Comparison of ENCODE assay signal across 12 cellular contexts in genomic region chr2:25265802-25266201, GRCh38.
DNase-seq lines count a peak whose midpoint lies in the region; ATAC-seq and TF ChIP-seq lines count a peak whose summit lies in the region.
"Had no signal": no experiment of that assay in that cellular context is flagged by ENCODE, and none has a peak within 500 bp of the region (broad histone marks: within the 10 kb centered on the region; RNA-seq: fewer than 3 reads in every experiment).

No MANE protein-coding gene starts in this region.

- no peaks in the 10 kb centered on the region for H4K20me1 ChIP-seq in SK-N-SH (ENCODE audit: insufficient read depth)

- peak overlapping the region; percentile 79 for H3K27ac Mint-ChIP-seq in CD8-positive, alpha-beta T cell
- H3K27ac Mint-ChIP-seq: T-helper 1 cell treated with Interleukin-12 subunit alpha and Interleukin-12 subunit beta and Interleukin-4 antibody, amounts not matched to agents 30 μg/mL and 1 μg/mL, for 36 hours had no signal

- H3K9ac ChIP-seq in SK-N-SH = no peak overlapping the region

- H3K27me3 Mint-ChIP-seq in CD8-positive, alpha-beta T cell (ENCODE audit: low read depth) = no peaks in the 10 kb centered on the region

- no peak for ATAC-seq in SK-N-SH treated with all-trans-retinoic acid at 6 μM for 48 hours
- ATAC-seq in CD8-positive, alpha-beta T cell = peak; percentile 59

- 82% methylated on average over 2 of the region's 2 CpGs for WGBS in SK-N-SH (ENCODE audit: low lambda C conversion rate)

- H3K27ac ChIP-seq in SK-N-SH (ENCODE audit: low read depth in 2 of 2, low read length in 1 of 2) = no peak overlapping the region
- H3K27ac ChIP-seq in CD8-positive, alpha-beta T cell (ENCODE audit: low read depth, low read length) = no peak overlapping the region
- H3K27ac ChIP-seq: left ventricle myocardium inferior, prostate gland had no signal

- H2AFZ ChIP-seq in SK-N-SH (ENCODE audit: low read depth) = no peak overlapping the region

- no peaks in the 10 kb centered on the region for H3K9me2 ChIP-seq in SK-N-SH

- POLR2A ChIA-PET in SK-N-SH (lab: Yijun Ruan, JAX) = interaction anchor here (1.5 kb wide), 1 partner anchor 9 kb away, joined by 4 read pairs; no protein-coding TSS in a partner anchor
- POLR2A ChIA-PET in CD8-positive, alpha-beta T cell (lab: Charles Lee) = interaction anchor here (0.7 kb wide), 1 partner anchor 890 kb away, joined by 3 read pairs; no protein-coding TSS in a partner anchor

- H3K4me1 Mint-ChIP-seq in CD8-positive, alpha-beta T cell (ENCODE audit: low read depth) = peaks cover 43% of the 10 kb centered on the region

- peaks cover 0 to 3% of the 10 kb centered on the region in 2 experiments; a peak in 1 of 4 replicates for H3K4me1 ChIP-seq in SK-N-SH (ENCODE audit: control insufficient read depth in 1 of 2, insufficient read depth in 2 of 2, low read depth in 1 of 2, low read length in 1 of 2)
- peaks cover 37% of the 10 kb centered on the region for H3K4me1 ChIP-seq in CD8-positive, alpha-beta T cell (ENCODE audit: insufficient read depth, low read length)
- H3K4me1 ChIP-seq in HAP-1 = no peaks in the 10 kb centered on the region
- H3K4me1 ChIP-seq: left ventricle myocardium inferior, prostate gland had no signal

- H3K36me3 ChIP-seq in SK-N-SH (replicated peaks in 1 of 2; ENCODE audit: control insufficient read depth in 1 of 2, insufficient read depth in 2 of 2, low read length in 1 of 2) = peaks cover 13 to 32% of the 10 kb centered on the region in 2 experiments
- H3K36me3 ChIP-seq in CD8-positive, alpha-beta T cell (ENCODE audit: insufficient read depth, low read length) = peaks cover 20% of the 10 kb centered on the region
- no peaks in the 10 kb centered on the region; the same call in 1 of the 2 replicates for H3K36me3 ChIP-seq in HAP-1 (replicated peaks)

- H3K27me3 ChIP-seq in SK-N-SH (ENCODE audit: insufficient read depth) = no peaks in the 10 kb centered on the region
- no peaks in the 10 kb centered on the region for H3K27me3 ChIP-seq in CD8-positive, alpha-beta T cell (ENCODE audit: insufficient read depth, low read length)
- no peaks in the 10 kb centered on the region for H3K27me3 ChIP-seq in HAP-1 (ENCODE audit: low read depth)

- intact Hi-C loops in CD8-positive, alpha-beta T cell (cut with DNase I, micrococcal nuclease) = no loop called here

- TF ChIP-seq CTCF in SK-N-SH (IDR thresholded peaks at IDR 0.05) = no peak
- TF ChIP-seq CTCF in CD8-positive, alpha-beta T cell (IDR thresholded peaks at IDR 0.05) = no peak

- CTCF ChIA-PET in SK-N-SH (lab: Yijun Ruan, JAX) = interaction anchor here (0.5 to 3.6 kb wide), 3 partner anchors 11 to 434 kb away, joined by 3 to 15 read pairs (median 3); no protein-coding TSS in a partner anchor
- CTCF ChIA-PET in CD8-positive, alpha-beta T cell (lab: Charles Lee) = interaction anchor here (0.6 to 1.7 kb wide), 3 partner anchors 12 to 43 kb away, joined by 3 to 5 read pairs (median 4); no protein-coding TSS in a partner anchor

- H3K9me3 ChIP-seq in SK-N-SH (no peaks in the 10 kb centered on the region), HAP-1 (no peaks in the 10 kb centered on the region)
- no peaks in the 10 kb centered on the region for H3K9me3 ChIP-seq in CD8-positive, alpha-beta T cell (ENCODE audit: low read length)
- H3K9me3 ChIP-seq: left ventricle myocardium inferior, prostate gland had no signal

- in situ Hi-C loops in HAP-1 (cut with MboI; ENCODE audit: low sequenced_read_pairs) = no loop called here

- no peak overlapping the region for H3K4me3 Mint-ChIP-seq in CD8-positive, alpha-beta T cell
- H3K4me3 Mint-ChIP-seq: T-helper 1 cell treated with Interleukin-12 subunit alpha and Interleukin-12 subunit beta and Interleukin-4 antibody, amounts not matched to agents 30 μg/mL and 1 μg/mL, for 36 hours had no signal

- TF ChIP-seq RAD21 in SK-N-SH (IDR thresholded peaks at IDR 0.05; ENCODE audit: low read length) = no peak

- H3F3A ChIP-seq in SK-N-SH (replicated peaks; ENCODE audit: insufficient read depth) = peaks cover 4% of the 10 kb centered on the region

- peaks cover 68% of the 10 kb centered on the region for H3K36me3 Mint-ChIP-seq in CD8-positive, alpha-beta T cell

- H3K9me3 Mint-ChIP-seq in CD8-positive, alpha-beta T cell = no peaks in the 10 kb centered on the region
- H3K9me3 Mint-ChIP-seq: T-helper 1 cell treated with Interleukin-12 subunit alpha and Interleukin-12 subunit beta and Interleukin-4 antibody, amounts not matched to agents 30 μg/mL and 1 μg/mL, for 36 hours had no signal

- H3K4me2 ChIP-seq in SK-N-SH = no peak overlapping the region

- no peak for DNase-seq in SK-N-SH
- DNase-seq in CD8-positive, alpha-beta T cell = peak in 6 of 7 experiments; percentile 19 to 68 (median 43)
- peak; percentile 30 for DNase-seq in NCI-H69 (lab: John Stamatoyannopoulos, UW)
- peak; percentile 52 for DNase-seq in glomerular visceral epithelial cell (ENCODE audit: extremely low spot score)
- DNase-seq in HAP-1 (ENCODE audit: low spot score in 2 of 2) = no peak
- no peak for DNase-seq in HT-29 (ENCODE audit: low spot score)
- DNase-seq in NCI-H524 (lab: John Stamatoyannopoulos, UW) = no peak
- DNase-seq: left ventricle myocardium inferior, NCI-H1694 treated with DMSO at 0.1 percent for 48 hours had no signal

- no peaks in the 10 kb centered on the region for H3K79me2 ChIP-seq in SK-N-SH (ENCODE audit: insufficient read depth)

- TF ChIP-seq EP300 in SK-N-SH (IDR thresholded peaks at IDR 0.05; ENCODE audit: borderline replicate concordance in 1 of 2, low read depth in 1 of 2, low read length in 1 of 2) = no peak

- H3K4me3 ChIP-seq in SK-N-SH (ENCODE audit: low read depth in 2 of 2, low read length in 1 of 2) (no peak overlapping the region), HAP-1 (no peak overlapping the region)
- no peak overlapping the region for H3K4me3 ChIP-seq in CD8-positive, alpha-beta T cell (ENCODE audit: low read depth, low read length)
- H3K4me3 ChIP-seq: left ventricle myocardium inferior, prostate gland had no signal

TF ChIP-seq in SK-N-SH, 30 proteins besides CTCF, POLR2A, EP300 and RAD21:
- TF ChIP-seq NFIC (IDR thresholded peaks at IDR 0.05; ENCODE audit: borderline replicate concordance) = peak; percentile 44; the same call in 1 of the 2 replicates
- TF ChIP-seq FOXM1 (IDR thresholded peaks at IDR 0.05; ENCODE audit: low read depth) = no peak
- no peak for TF ChIP-seq ELF1 (IDR thresholded peaks at IDR 0.05)
- TF ChIP-seq USF1 (IDR thresholded peaks at IDR 0.05; ENCODE audit: borderline replicate concordance, low read depth) = no peak

TF ChIP-seq in SK-N-SH treated with all-trans-retinoic acid at 6 μM for 48 hours, 23 proteins besides CTCF, POLR2A, EP300 and RAD21:
- TF ChIP-seq TOX (CRISPR knock-in tag; IDR thresholded peaks at IDR 0.05; ENCODE audit: borderline replicate concordance) = no peak
- TF ChIP-seq ZNF565 (CRISPR knock-in tag; conservative IDR thresholded peaks at IDR 0.05; ENCODE audit: low read depth) = no peak
- TF ChIP-seq BACH2 (CRISPR knock-in tag; IDR thresholded peaks at IDR 0.05; ENCODE audit: borderline replicate concordance) = no peak
- TF ChIP-seq RARB (CRISPR knock-in tag; IDR thresholded peaks at IDR 0.05) = no peak
- TF ChIP-seq ZFP30 (CRISPR knock-in tag; IDR thresholded peaks at IDR 0.05) = no peak
- TF ChIP-seq POU6F1 (CRISPR knock-in tag; IDR thresholded peaks at IDR 0.05; ENCODE audit: borderline replicate concordance, low read depth) = no peak
- TF ChIP-seq CSDC2 (CRISPR knock-in tag; IDR thresholded peaks at IDR 0.05) = no peak
- TF ChIP-seq PATZ1 (CRISPR knock-in tag; IDR thresholded peaks at IDR 0.05; ENCODE audit: borderline replicate concordance) = no peak
- TF ChIP-seq SNAI2 (CRISPR knock-in tag; IDR thresholded peaks at IDR 0.05) = no peak
- no peak for TF ChIP-seq CSRNP3 (CRISPR knock-in tag; IDR thresholded peaks at IDR 0.05)

Comparison
In these comparisons a context has a peak if more than half of its experiments do, and no peak if none do; other contexts are left out.
1. DNase-seq: peak in CD8-positive, alpha-beta T cell (6 of 7), NCI-H69 (single experiment) and glomerular visceral epithelial cell (single experiment); none in SK-N-SH (single experiment), HAP-1 (0 of 2), HT-29 (single experiment) and NCI-H524 (0 of 2).